ENCODE assay signal across 8 cellular contexts in genomic region chr10:58384999-58385783, GRCh38. TPM values are rescaled to one million over a fixed set of nuclear protein-coding genes. Genes with fewer than 3 reads are reported as not detected.
DNase-seq lines count a peak whose midpoint lies in the region; ATAC-seq and TF ChIP-seq lines count a peak whose summit lies in the region.

Gene TFAM, plus strand, starts transcription at chr10:58385410. Its CDS starts 138 bp downstream, at chr10:58385548.

- H3K36me3 ChIP-seq in CD4-positive, alpha-beta memory T cell (ENCODE audit: insufficient read depth, low read length): peaks cover 19% of the 10 kb centered on the region
- H3K36me3 ChIP-seq in lower lobe of right lung: peaks cover 28% of the 10 kb centered on the region

- H3K4me3 ChIP-seq in CD4-positive, alpha-beta memory T cell (ENCODE audit: low read length in 2 of 2): peak within 1 kb of the TSS; percentile 89 to 96
- peak within 1 kb of the TSS; percentile 90 for H3K4me3 ChIP-seq in lower lobe of right lung

- intact Hi-C loops in CD4-positive, alpha-beta memory T cell (cut with micrococcal nuclease): loop anchor here (1.0 to 2.0 kb wide), 5 partner anchors 51 to 1522 kb away; partner anchors contain the start of genes CCDC6 and IPMK
- intact Hi-C loops in lower lobe of right lung (cut with DNase I): no loop called here

- peak; percentile 66 for TF ChIP-seq CTCF in lower lobe of right lung (IDR thresholded peaks at IDR 0.05)

- ATAC-seq in GM19397 (IDR thresholded peaks at IDR 0.05; ENCODE audit: unreplicated experiment) (peak; percentile 93), HG03571 (IDR thresholded peaks at IDR 0.05; ENCODE audit: unreplicated experiment) (peak; percentile 83), lower lobe of right lung (peak; percentile 99)

- peaks cover 15 to 36% of the 10 kb centered on the region in 2 donors for H3K36me3 Mint-ChIP-seq in CD4-positive, alpha-beta memory T cell
- H3K36me3 Mint-ChIP-seq in activated CD4-positive, alpha-beta memory T cell treated with anti-CD3 and anti-CD28 coated beads, Interleukin-2, amount 10 ng/mL, durations not matched to agents 7 days and 5 days (ENCODE audit: low read depth): peaks cover 40% of the 10 kb centered on the region

- H3K27me3 ChIP-seq in CD4-positive, alpha-beta memory T cell (ENCODE audit: insufficient read depth, low read length): no peaks in the 10 kb centered on the region
- H3K27me3 ChIP-seq in lower lobe of right lung (ENCODE audit: low read depth): no peaks in the 10 kb centered on the region

- peaks cover 0 to 1% of the 10 kb centered on the region in 2 donors for H3K27me3 Mint-ChIP-seq in CD4-positive, alpha-beta memory T cell
- H3K27me3 Mint-ChIP-seq in activated CD4-positive, alpha-beta memory T cell treated with anti-CD3 and anti-CD28 coated beads, Interleukin-2, amount 10 ng/mL, durations not matched to agents 7 days and 5 days: no peaks in the 10 kb centered on the region

- peak within 1 kb of the TSS; percentile 74 for H3K27ac ChIP-seq in CD4-positive, alpha-beta memory T cell (ENCODE audit: low read depth, low read length)
- peak within 1 kb of the TSS; percentile 87 for H3K27ac ChIP-seq in lower lobe of right lung

- no peaks in the 10 kb centered on the region for H3K9me3 ChIP-seq in CD4-positive, alpha-beta memory T cell (ENCODE audit: control insufficient read depth in 1 of 2, low read length in 2 of 2)
- H3K9me3 ChIP-seq in lower lobe of right lung: no peaks in the 10 kb centered on the region

- DNase-seq in CD4-positive, alpha-beta memory T cell: peak; percentile 92 to 95 (median 93)
- peak; percentile 87 for DNase-seq in NCI-H774 (lab: John Stamatoyannopoulos, UW)
- DNase-seq in activated CD4-positive, alpha-beta memory T cell treated with anti-CD3 and anti-CD28 coated beads, Interleukin-2, amount 10 ng/mL, durations not matched to agents 7 days and 5 days: peak; percentile 96
- peak; percentile 97 for DNase-seq in ecto neural progenitor cell (ENCODE audit: low spot score)
- peak; percentile 96 for DNase-seq in lower lobe of right lung
- peak; percentile 95 to 98 (median 96) for DNase-seq in stimulated activated CD4-positive, alpha-beta T cell treated with anti-CD3 and anti-CD28 coated beads, TNF-alpha, amount 100 ng/mL, for 24 hours (ENCODE audit: low read depth in 3 of 3)

- peaks cover 28 to 57% (median 39%) of the 10 kb centered on the region in 4 donors for H3K4me1 Mint-ChIP-seq in CD4-positive, alpha-beta memory T cell
- H3K4me1 Mint-ChIP-seq in activated CD4-positive, alpha-beta memory T cell treated with anti-CD3 and anti-CD28 coated beads, Interleukin-2, amount 10 ng/mL, durations not matched to agents 7 days and 5 days: peaks cover 46% of the 10 kb centered on the region

- POLR2A ChIA-PET in CD4-positive, alpha-beta memory T cell (lab: Charles Lee; ENCODE audit: partially characterized antibody): interaction anchor here (0.9 to 3.3 kb wide), 10 partner anchors 9 to 119 kb away, joined by 3 to 29 read pairs (median 5); partner anchors contain the start of genes CISD1, IPMK and UBE2D1
- POLR2A ChIA-PET in activated CD4-positive, alpha-beta memory T cell treated with anti-CD3 and anti-CD28 coated beads, Interleukin-2, amount 10 ng/mL, durations not matched to agents 7 days and 5 days (lab: Charles Lee): interaction anchor here (0.6 to 3.0 kb wide), 13 partner anchors 9 to 116 kb away, joined by 3 to 21 read pairs (median 3); partner anchors contain the start of genes CISD1, IPMK and UBE2D1

- CTCF ChIA-PET in CD4-positive, alpha-beta memory T cell (lab: Charles Lee; ENCODE audit: partially characterized antibody): interaction anchor here (0.7 to 2.6 kb wide), 14 partner anchors 14 to 117 kb away, joined by 3 to 19 read pairs (median 4); partner anchors contain the start of genes CISD1 and IPMK
- CTCF ChIA-PET in activated CD4-positive, alpha-beta memory T cell treated with anti-CD3 and anti-CD28 coated beads, Interleukin-2, amount 10 ng/mL, durations not matched to agents 7 days and 5 days (lab: Charles Lee): interaction anchor here (0.8 to 1.4 kb wide), 13 partner anchors 14 to 116 kb away, joined by 3 to 7 read pairs (median 3); partner anchors contain the start of gene CISD1

- peak within 1 kb of the TSS; percentile 92 to 98 (median 96) for H3K27ac Mint-ChIP-seq in CD4-positive, alpha-beta memory T cell
- peak within 1 kb of the TSS; percentile 84 for H3K27ac Mint-ChIP-seq in activated CD4-positive, alpha-beta memory T cell treated with anti-CD3 and anti-CD28 coated beads, Interleukin-2, amount 10 ng/mL, durations not matched to agents 7 days and 5 days

- peak within 1 kb of the TSS; percentile 90 to 99 (median 98) for H3K4me3 Mint-ChIP-seq in CD4-positive, alpha-beta memory T cell
- peak within 1 kb of the TSS; percentile 89 for H3K4me3 Mint-ChIP-seq in activated CD4-positive, alpha-beta memory T cell treated with anti-CD3 and anti-CD28 coated beads, Interleukin-2, amount 10 ng/mL, durations not matched to agents 7 days and 5 days

- H3K4me1 ChIP-seq in CD4-positive, alpha-beta memory T cell (ENCODE audit: insufficient read depth, low read length): peaks cover 48% of the 10 kb centered on the region
- peaks cover 16% of the 10 kb centered on the region for H3K4me1 ChIP-seq in lower lobe of right lung

- no peaks in the 10 kb centered on the region for H3K9me3 Mint-ChIP-seq in CD4-positive, alpha-beta memory T cell
- H3K9me3 Mint-ChIP-seq in activated CD4-positive, alpha-beta memory T cell treated with anti-CD3 and anti-CD28 coated beads, Interleukin-2, amount 10 ng/mL, durations not matched to agents 7 days and 5 days: no peaks in the 10 kb centered on the region

RNA-seq across cellular contexts. Expression of gene TFAM, which starts in this region (rescaled TPM):
- total RNA-seq in CD4-positive, alpha-beta memory T cell: 10 to 100 TPM; 45.6 to 52.1 TPM
- 10 to 100 TPM; 28.5 to 42.6 TPM for polyA plus RNA-seq in CD4-positive, alpha-beta memory T cell
- 10 to 100 TPM; 46.1 to 48.0 TPM for total RNA-seq in activated CD4-positive, alpha-beta memory T cell treated with anti-CD3 and anti-CD28 coated beads, Interleukin-2, amount 10 ng/mL, durations not matched to agents 7 days and 5 days
- total RNA-seq in lower lobe of right lung: 25.9 TPM

Comparison
In these comparisons a context has a peak if more than half of its experiments do, and no peak if none do; other contexts are left out.
1. Peak in every context shown above with its lines: DNase-seq, ATAC-seq, H3K4me3 ChIP-seq and H3K27ac ChIP-seq.